8 cellular contexts compared by ENCODE assay signal in the genomic region with DNA sequence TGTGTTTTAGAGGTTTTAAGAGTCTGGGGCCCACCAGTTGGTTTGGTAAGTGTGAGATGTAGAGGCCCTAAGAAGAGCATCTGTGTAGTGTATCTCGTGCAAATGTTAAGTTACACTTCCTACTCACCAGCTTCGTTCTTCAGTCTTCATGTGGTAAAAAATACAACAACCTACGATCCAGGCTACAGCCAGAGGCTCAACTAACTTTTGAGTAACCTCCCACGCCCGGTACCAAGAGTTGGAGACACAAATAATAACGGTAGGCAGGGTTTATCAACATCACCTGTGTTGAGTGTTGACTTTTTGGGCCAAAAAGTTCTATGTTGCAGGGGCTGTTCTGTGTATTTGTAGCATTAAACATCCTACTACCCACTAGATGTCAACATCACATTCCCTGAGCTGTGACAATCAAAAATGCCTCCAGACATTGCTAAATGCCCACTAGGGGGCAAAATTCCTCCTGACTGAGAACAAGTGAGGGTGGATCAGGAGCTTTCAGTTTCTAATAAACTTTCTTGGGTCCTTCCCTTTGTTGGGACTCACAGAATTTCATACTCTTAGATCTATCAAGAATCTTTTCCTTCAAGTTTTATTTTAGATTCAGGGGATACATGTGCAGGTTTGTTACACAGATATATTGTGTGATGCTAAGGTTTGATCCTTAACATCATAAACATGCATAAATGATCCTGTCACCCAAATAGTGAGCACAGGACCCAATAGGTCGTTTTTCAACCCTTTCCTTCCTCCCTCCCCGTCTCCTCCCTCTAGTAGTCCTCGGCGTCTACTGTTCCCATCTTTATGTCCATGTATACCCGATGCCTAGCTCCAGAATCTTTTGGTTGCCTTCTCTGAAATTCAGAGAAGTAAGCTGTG.
A peak's percentile ranks its signal among the peaks of the same experiment; 100 is the strongest.
DNase-seq lines count a peak whose midpoint lies in the region; ATAC-seq and TF ChIP-seq lines count a peak whose summit lies in the region.

No MANE protein-coding gene starts in this region.

- CTCF ChIA-PET in activated CD4-positive, alpha-beta memory T cell treated with anti-CD3 and anti-CD28 coated beads for 36 hours (lab: Charles Lee): interaction anchor here (0.6 to 5.6 kb wide), 21 partner anchors 9 to 568 kb away, joined by 3 to 93 read pairs (median 4); partner anchors contain the start of genes KIF21A and SLC2A13

- H3K4me3 Mint-ChIP-seq in activated CD4-positive, alpha-beta memory T cell treated with anti-CD3 and anti-CD28 coated beads for 36 hours: no peak overlapping the region

- TF ChIP-seq CTCF in C4-2B (conservative IDR thresholded peaks at IDR 0.05): peak; percentile 89

- POLR2A ChIA-PET in activated CD4-positive, alpha-beta memory T cell treated with anti-CD3 and anti-CD28 coated beads for 36 hours (lab: Charles Lee): no interaction called here

- peak overlapping the region; percentile 28; the same call in 1 of the 2 replicates for H3K27ac ChIP-seq in C4-2B
- no peak overlapping the region for H3K27ac ChIP-seq in substantia nigra (ENCODE audit: low read depth, low read length, poor library complexity, severe bottlenecking)

- H3K9me3 Mint-ChIP-seq in activated CD4-positive, alpha-beta memory T cell treated with anti-CD3 and anti-CD28 coated beads for 36 hours: no peaks in the 10 kb centered on the region

- ATAC-seq in GM18870 (IDR thresholded peaks at IDR 0.05; ENCODE audit: unreplicated experiment) (peak; percentile 87), HG03095 (IDR thresholded peaks at IDR 0.05; ENCODE audit: unreplicated experiment) (peak; percentile 91)

- H3K36me3 Mint-ChIP-seq in activated CD4-positive, alpha-beta memory T cell treated with anti-CD3 and anti-CD28 coated beads for 36 hours: no peaks in the 10 kb centered on the region

- intact Hi-C loops in activated CD4-positive, alpha-beta memory T cell treated with anti-CD3 and anti-CD28 coated beads for 36 hours (cut with micrococcal nuclease): loop anchor here (1.0 kb wide), 2 partner anchors 96 to 302 kb away; no protein-coding TSS in a partner anchor

- DNase-seq in NCI-H446 treated with DMSO at 0.1 percent for 48 hours (lab: John Stamatoyannopoulos, UW) (peak; percentile 48), epidermal melanocyte (ENCODE audit: insufficient read length, low spot score) (peak; percentile 61), myocyte (ENCODE audit: low read depth) (peak; percentile 83), substantia nigra (lab: John Stamatoyannopoulos, UW) (peak in 35 of 49 donors; percentile 1 to 79 (median 29))
- DNase-seq in activated CD4-positive, alpha-beta memory T cell treated with anti-CD3 and anti-CD28 coated beads for 36 hours: peak; percentile 40

- H3K27ac Mint-ChIP-seq in activated CD4-positive, alpha-beta memory T cell treated with anti-CD3 and anti-CD28 coated beads for 36 hours: no peak overlapping the region

- H3K27me3 Mint-ChIP-seq in activated CD4-positive, alpha-beta memory T cell treated with anti-CD3 and anti-CD28 coated beads for 36 hours: no peaks in the 10 kb centered on the region

- peaks cover 20% of the 10 kb centered on the region for H3K4me1 Mint-ChIP-seq in activated CD4-positive, alpha-beta memory T cell treated with anti-CD3 and anti-CD28 coated beads for 36 hours (ENCODE audit: low read depth)

Comparison
In these comparisons a context has a peak if more than half of its experiments do, and no peak if none do; other contexts are left out.
1. DNase-seq: peak in every context shown above with its lines; median percentile 83 in myocyte; 61 in epidermal melanocyte; 48 in NCI-H446 treated with DMSO at 0.1 percent for 48 hours; 40 in activated CD4-positive, alpha-beta memory T cell treated with anti-CD3 and anti-CD28 coated beads for 36 hours; 29 in substantia nigra.